In genomic region chr4:112236040-112236439, GRCh38 we compare ENCODE assay signal across 23 cellular contexts.
"Had no signal": no experiment of that assay in that cellular context is flagged by ENCODE, and none has a peak within 500 bp of the region (broad histone marks: within the 10 kb centered on the region; RNA-seq: fewer than 3 reads in every experiment).

No MANE protein-coding gene starts in this region.

- H3K9me3 ChIP-seq: left ventricle myocardium inferior, lower lobe of right lung, sigmoid colon, thoracic aorta had no signal

- H3K27me3 ChIP-seq: dorsolateral prefrontal cortex, hepatocyte, sigmoid colon had no signal

- DNase-seq: cortex of kidney; dorsolateral prefrontal cortex; effector CD8-positive, alpha-beta T cell; foreskin melanocyte; head of caudate nucleus; kidney; left cardiac atrium; left ventricle myocardium inferior; lower lobe of right lung; naive B cell; nephron progenitor cell; posterior cingulate gyrus; sigmoid colon; stimulated activated CD4-positive, alpha-beta T cell treated with anti-CD3 and anti-CD28 coated beads, Interleukin-2, amount 100 ng/mL, for 24 hours; stimulated activated CD4-positive, alpha-beta T cell treated with anti-CD3 and anti-CD28 coated beads, Interleukin-4, amount 100 ng/mL, for 4 hours; stimulated activated naive B cell treated with anti-CD40 and anti-IgM and Interleukin-4, amounts not matched to agents 10 μg/mL and 1 μg/mL and 100 μg/mL, for 72 hours; stimulated activated naive CD8-positive, alpha-beta T cell treated with anti-CD3 and anti-CD28 coated beads, Interleukin-15, amount 100 ng/mL, for 72 hours; substantia nigra; trophoblast cell had no signal

- H3K4me3 ChIP-seq: dorsolateral prefrontal cortex, hepatocyte, left ventricle myocardium inferior, lower lobe of right lung, sigmoid colon, skin epidermis, thoracic aorta had no signal

- H2AFZ ChIP-seq: hepatocyte had no signal

- H3K36me3 ChIP-seq: left ventricle myocardium inferior, lower lobe of right lung, sigmoid colon, thoracic aorta had no signal

- ATAC-seq: left cardiac atrium; lower lobe of right lung; stimulated activated naive B cell treated with anti-CD40 and anti-IgM and Interleukin-4, amounts not matched to agents 10 μg/mL and 1 μg/mL and 100 μg/mL, for 72 hours; stimulated activated naive CD8-positive, alpha-beta T cell treated with anti-CD3 and anti-CD28 coated beads, Interleukin-15, amount 100 ng/mL, for 72 hours had no signal

- H3K9me3 Mint-ChIP-seq: memory B cell; naive B cell; nephron progenitor cell; stimulated activated naive B cell treated with anti-CD40 and anti-IgM and Interleukin-4, amounts not matched to agents 10 μg/mL and 1 μg/mL and 100 μg/mL, for 72 hours; stimulated activated naive CD8-positive, alpha-beta T cell treated with anti-CD3 and anti-CD28 coated beads, Interleukin-15, amount 100 ng/mL, for 72 hours had no signal

- H3K27ac Mint-ChIP-seq: memory B cell; nephron progenitor cell; stimulated activated naive B cell treated with anti-CD40 and anti-IgM and Interleukin-4, amounts not matched to agents 10 μg/mL and 1 μg/mL and 100 μg/mL, for 72 hours; stimulated activated naive CD8-positive, alpha-beta T cell treated with anti-CD3 and anti-CD28 coated beads, Interleukin-15, amount 100 ng/mL, for 72 hours had no signal

- H3K27me3 Mint-ChIP-seq: memory B cell; naive B cell; stimulated activated naive B cell treated with anti-CD40 and anti-IgM and Interleukin-4, amounts not matched to agents 10 μg/mL and 1 μg/mL and 100 μg/mL, for 72 hours; stimulated activated naive CD8-positive, alpha-beta T cell treated with anti-CD3 and anti-CD28 coated beads, Interleukin-15, amount 100 ng/mL, for 72 hours had no signal

- H3K4me3 Mint-ChIP-seq: memory B cell; nephron progenitor cell; stimulated activated naive B cell treated with anti-CD40 and anti-IgM and Interleukin-4, amounts not matched to agents 10 μg/mL and 1 μg/mL and 100 μg/mL, for 72 hours; stimulated activated naive CD8-positive, alpha-beta T cell treated with anti-CD3 and anti-CD28 coated beads, Interleukin-15, amount 100 ng/mL, for 72 hours had no signal

- H3K27ac ChIP-seq: dorsolateral prefrontal cortex, hepatocyte, left ventricle myocardium inferior, lower lobe of right lung, sigmoid colon, skin epidermis, thoracic aorta had no signal
